ENCODE assay signal across 21 cellular contexts in genomic region chr5:170444181-170444580, GRCh38. TPM values are rescaled to one million over a fixed set of nuclear protein-coding genes. Genes with fewer than 3 reads are reported as not detected.
DNase-seq lines count a peak whose midpoint lies in the region; TF ChIP-seq lines count a peak whose summit lies in the region.
"Had no signal": no experiment of that assay in that cellular context is flagged by ENCODE, and none has a peak within 500 bp of the region (broad histone marks: within the 10 kb centered on the region; RNA-seq: fewer than 3 reads in every experiment).

No MANE protein-coding gene starts in this region.

- no peak overlapping the region for H3K23ac ChIP-seq in mesendoderm (ENCODE audit: low read length)

- no peaks in the 10 kb centered on the region for H3K4me1 ChIP-seq in right atrium auricular region
- peaks cover 3% of the 10 kb centered on the region for H3K4me1 ChIP-seq in mesendoderm (ENCODE audit: control insufficient read depth, low read depth, low read length)
- H3K4me1 ChIP-seq: BE2C had no signal

- no peaks in the 10 kb centered on the region for H3K36me3 Mint-ChIP-seq in type B pancreatic cell
- H3K36me3 Mint-ChIP-seq: CD4-positive, CD25-positive, alpha-beta regulatory T cell had no signal

- no CpG with 5 or more reads among the region's 7 CpGs for WGBS in mesendoderm (ENCODE audit: extremely low coverage, insufficient coverage, low lambda C conversion rate)

- H3K4me3 ChIP-seq in right atrium auricular region (no peak overlapping the region), mesendoderm (ENCODE audit: low read length) (no peak overlapping the region)
- H3K4me3 ChIP-seq: GM12878 had no signal

- intact Hi-C loops in cardiac septum (cut with DNase I), result no loop called here

- H3K4ac ChIP-seq in mesendoderm (ENCODE audit: low read depth, low read length), result no peak overlapping the region

- no peak overlapping the region for H2BK5ac ChIP-seq in mesendoderm (ENCODE audit: low read length)

- H3K27me3 Mint-ChIP-seq in type B pancreatic cell, result peaks cover 7% of the 10 kb centered on the region
- H3K27me3 Mint-ChIP-seq: CD4-positive, CD25-positive, alpha-beta regulatory T cell had no signal

- H3K18ac ChIP-seq in mesendoderm (ENCODE audit: low read length), result no peak overlapping the region

- TF ChIP-seq CTCF in right atrium auricular region (IDR thresholded peaks at IDR 0.05), result no peak
- no peak for TF ChIP-seq CTCF in type B pancreatic cell (conservative IDR thresholded peaks at IDR 0.05)

- H3K36me3 ChIP-seq in right atrium auricular region (no peaks in the 10 kb centered on the region), mesendoderm (ENCODE audit: control insufficient read depth, insufficient read depth, low read length) (no peaks in the 10 kb centered on the region)
- H3K36me3 ChIP-seq: BE2C had no signal

- no peak overlapping the region for H3K4me3 Mint-ChIP-seq in type B pancreatic cell
- H3K4me3 Mint-ChIP-seq: CD4-positive, CD25-positive, alpha-beta regulatory T cell; CD8-positive, alpha-beta memory T cell had no signal

- no peak overlapping the region for H3K27ac Mint-ChIP-seq in type B pancreatic cell
- H3K27ac Mint-ChIP-seq: CD8-positive, alpha-beta memory T cell had no signal

- H2BK120ac ChIP-seq in mesendoderm (ENCODE audit: low read depth, low read length), result no peak overlapping the region

- H3K9me3 ChIP-seq in right atrium auricular region, result peaks cover 0 to 6% of the 10 kb centered on the region in 2 donors
- H3K9me3 ChIP-seq: BE2C had no signal

- no peaks in the 10 kb centered on the region for H3K79me2 ChIP-seq in mesendoderm (ENCODE audit: control insufficient read depth, insufficient read depth, low read length)

- no peak overlapping the region for H2AK5ac ChIP-seq in mesendoderm (ENCODE audit: low read length)

- H3K4me1 Mint-ChIP-seq in type B pancreatic cell (ENCODE audit: unreplicated experiment), result no peaks in the 10 kb centered on the region

- H4K5ac ChIP-seq in mesendoderm (ENCODE audit: low read length), result no peak overlapping the region

- no peak overlapping the region for H3K56ac ChIP-seq in mesendoderm (ENCODE audit: low read length)

- H3K9me3 Mint-ChIP-seq in type B pancreatic cell, result peaks cover 10% of the 10 kb centered on the region
- H3K9me3 Mint-ChIP-seq: CD8-positive, alpha-beta memory T cell had no signal

- H3K9ac ChIP-seq in mesendoderm (ENCODE audit: low read length), result no peak overlapping the region

- no peak overlapping the region for H2BK15ac ChIP-seq in mesendoderm (replicated peaks; ENCODE audit: low read depth)

- no peak overlapping the region for H3K27ac ChIP-seq in right atrium auricular region
- H3K27ac ChIP-seq in mesendoderm (ENCODE audit: low read depth, low read length), result no peak overlapping the region

- no peaks in the 10 kb centered on the region for H3K27me3 ChIP-seq in right atrium auricular region
- H3K27me3 ChIP-seq in mesendoderm (ENCODE audit: insufficient read depth, low read length, poor library complexity), result no peaks in the 10 kb centered on the region
- H3K27me3 ChIP-seq: BE2C had no signal

- no peaks in the 10 kb centered on the region for H3K79me1 ChIP-seq in mesendoderm (ENCODE audit: low read length)

- DNase-seq in right atrium auricular region (ENCODE audit: low spot score), result peak; percentile 32
- no peak for DNase-seq in cardiac septum (ENCODE audit: low spot score)
- DNase-seq in mesendoderm, result peak; percentile 21
- DNase-seq in type B pancreatic cell (ENCODE audit: extremely low spot score, unreplicated experiment), result peak; percentile 44
- no peak for DNase-seq in HCEC 1CT
- DNase-seq in Ammon's horn (ENCODE audit: low spot score), result no peak
- DNase-seq: BE2C; C1 segment of cervical spinal cord; CD4-positive, CD25-positive, alpha-beta regulatory T cell; CD8-positive, alpha-beta memory T cell; COR-L47; DMS 273 treated with DMSO at 0.1 percent for 48 hours; DMS53; DND-41; EL; GOT3; H7 had no signal

- H4K8ac ChIP-seq in mesendoderm (ENCODE audit: low read depth, low read length), result no peak overlapping the region

- H3K4me2 ChIP-seq in mesendoderm (ENCODE audit: low read length), result no peak overlapping the region

RNA-seq across cellular contexts. Expression of gene KCNMB1, which starts 55.0 kb away (rescaled TPM):
- total RNA-seq in right atrium auricular region (under 1 TPM; 0.74 to 0.83 TPM), cardiac septum (5.7 TPM), type B pancreatic cell (ENCODE audit: low replicate concordance) (0.12 and 0.34 TPM in 2 replicates)
- polyA plus RNA-seq in mesendoderm (2013, experiment 1 of 2), result 0.48 TPM
- 0.42 TPM for polyA plus RNA-seq in mesendoderm (2013, experiment 2 of 2)
- total RNA-seq: A172; CD8-positive, alpha-beta memory T cell; G401; HepG2 had no signal
- polyA plus RNA-seq: CD8-positive, alpha-beta memory T cell; HepG2 had no signal

RNA-seq across cellular contexts. Expression of gene KCNIP1, which starts 59.6 kb away (rescaled TPM):
- total RNA-seq in right atrium auricular region (not detected), cardiac septum (0.57 TPM), type B pancreatic cell (ENCODE audit: low replicate concordance) (1.2 and 5.3 TPM in 2 replicates)
- 0.18 TPM for polyA plus RNA-seq in mesendoderm (2013, experiment 1 of 2)
- 0.15 TPM for polyA plus RNA-seq in mesendoderm (2013, experiment 2 of 2)
- total RNA-seq: A172; CD4-positive, CD25-positive, alpha-beta regulatory T cell; CD8-positive, alpha-beta memory T cell; G401; GM12878; HepG2 had no signal
- polyA plus RNA-seq: CD4-positive, CD25-positive, alpha-beta regulatory T cell; CD8-positive, alpha-beta memory T cell; GM12878; HepG2 had no signal

Comparison
In these comparisons a context has a peak if more than half of its experiments do, and no peak if none do; other contexts are left out.
1. DNase-seq: peak in right atrium auricular region (single experiment), mesendoderm (single experiment) and type B pancreatic cell (single experiment); none in cardiac septum (single experiment), HCEC 1CT (single experiment) and Ammon's horn (single experiment).